ENCODE assay signal across 19 cellular contexts in the genomic region with DNA sequence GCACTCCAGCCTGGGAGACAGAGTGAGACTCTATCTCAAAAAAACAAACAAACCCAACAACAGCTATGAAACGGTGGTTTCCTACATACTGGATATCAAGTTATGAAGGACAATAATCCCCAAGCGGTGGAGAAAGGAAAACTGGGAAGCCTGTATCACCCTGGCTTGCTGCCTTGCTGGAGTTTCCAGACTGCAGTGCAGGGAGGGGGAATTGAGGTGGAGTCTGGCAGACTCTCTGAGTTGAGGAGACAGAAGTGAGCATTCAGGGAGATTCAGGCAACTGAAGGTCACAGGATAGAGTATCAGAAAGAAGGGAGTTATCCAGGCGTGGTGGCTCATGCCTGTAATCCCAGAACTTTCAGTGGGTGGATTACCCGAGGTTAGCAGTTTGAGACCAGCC. TPM values are rescaled to one million over a fixed set of nuclear protein-coding genes. Genes with fewer than 3 reads are reported as not detected.
DNase-seq lines count a peak whose midpoint lies in the region; ATAC-seq and TF ChIP-seq lines count a peak whose summit lies in the region.
"Had no signal": no experiment of that assay in that cellular context is flagged by ENCODE, and none has a peak within 500 bp of the region (broad histone marks: within the 10 kb centered on the region; RNA-seq: fewer than 3 reads in every experiment).

No MANE protein-coding gene starts in this region.

- POLR2A ChIA-PET in CD8-positive, alpha-beta memory T cell (lab: Charles Lee), result interaction anchor here (0.6 kb wide), 1 partner anchor 308 kb away, joined by 6 read pairs; no protein-coding TSS in a partner anchor

- DNase-seq in Right ventricle myocardium inferior (ENCODE audit: missing footprints), result no peak
- DNase-seq in left ventricle myocardium inferior, result no peak
- DNase-seq in fibroblast of the aortic adventitia (ENCODE audit: low read depth), result peak; percentile 55
- no peak for DNase-seq in left colon
- peak; percentile 7 for DNase-seq in stromal cell of bone marrow (ENCODE audit: low read depth)
- DNase-seq in spleen, result no peak
- DNase-seq in CD8-positive, alpha-beta memory T cell, result no peak
- no peak for DNase-seq in NCI-H146 treated with DMSO at 0.1 percent for 48 hours (lab: John Stamatoyannopoulos, UW; ENCODE audit: unreplicated experiment)
- DNase-seq: DMS53, Karpas-422, NCI-H1092, NCI-H1417 treated with DMSO at 0.1 percent for 48 hours, NCI-H187, NCI-H2081 treated with DMSO at 0.1 percent for 48 hours, NCI-H2171 treated with DMSO at 0.1 percent for 48 hours, NCI-H524, NCI-H774 had no signal

- no peaks in the 10 kb centered on the region for H3K9me3 ChIP-seq in left ventricle myocardium inferior (replicated peaks)
- H3K9me3 ChIP-seq in spleen, result no peaks in the 10 kb centered on the region
- H3K9me3 ChIP-seq in CD8-positive, alpha-beta memory T cell (ENCODE audit: low read length), result no peaks in the 10 kb centered on the region

- peaks cover 0 to 3% (median 0%) of the 10 kb centered on the region in 3 donors for H3K36me3 Mint-ChIP-seq in CD8-positive, alpha-beta memory T cell

- no peaks in the 10 kb centered on the region for H3K9me3 Mint-ChIP-seq in CD8-positive, alpha-beta memory T cell

- H3K4me3 ChIP-seq in left ventricle myocardium inferior, result no peak overlapping the region
- no peak overlapping the region for H3K4me3 ChIP-seq in fibroblast of the aortic adventitia (ENCODE audit: low read depth, low read length)
- no peak overlapping the region for H3K4me3 ChIP-seq in spleen
- no peak overlapping the region for H3K4me3 ChIP-seq in CD8-positive, alpha-beta memory T cell (ENCODE audit: low read length)

- H3K36me3 ChIP-seq in left ventricle myocardium inferior, result no peaks in the 10 kb centered on the region
- H3K36me3 ChIP-seq in spleen, result peaks cover 0 to 22% (median 2%) of the 10 kb centered on the region in 6 donors
- no peaks in the 10 kb centered on the region for H3K36me3 ChIP-seq in CD8-positive, alpha-beta memory T cell (ENCODE audit: insufficient read depth, low read length)

- H3K27me3 Mint-ChIP-seq in CD8-positive, alpha-beta memory T cell, result no peaks in the 10 kb centered on the region

- ATAC-seq in Right ventricle myocardium inferior, result peak; percentile 82
- ATAC-seq in left colon, result peak; percentile 45
- ATAC-seq: HepG2, SK-N-SH treated with all-trans-retinoic acid at 6 μM for 48 hours had no signal

- no peak overlapping the region for H3K27ac Mint-ChIP-seq in CD8-positive, alpha-beta memory T cell

- CTCF ChIA-PET in CD8-positive, alpha-beta memory T cell (lab: Charles Lee), result interaction anchor here (1.6 kb wide), 1 partner anchor 175 kb away, joined by 4 read pairs; no protein-coding TSS in a partner anchor

- no peak for TF ChIP-seq POLR2A in spleen (IDR thresholded peaks at IDR 0.05)

- no peak overlapping the region for H3K27ac ChIP-seq in left ventricle myocardium inferior (replicated peaks)
- no peak overlapping the region for H3K27ac ChIP-seq in spleen
- no peak overlapping the region for H3K27ac ChIP-seq in CD8-positive, alpha-beta memory T cell (ENCODE audit: low read depth, low read length)

- no peak for TF ChIP-seq CTCF in left ventricle myocardium inferior (IDR thresholded peaks at IDR 0.05; ENCODE audit: borderline replicate concordance)
- peak; percentile 29 for TF ChIP-seq CTCF in fibroblast of the aortic adventitia (IDR thresholded peaks at IDR 0.05; ENCODE audit: insufficient read depth, low read length)
- TF ChIP-seq CTCF in spleen (IDR thresholded peaks at IDR 0.05 in 8 of 11, conservative IDR thresholded peaks at IDR 0.05 in 3 of 11), result no peak

- intact Hi-C loops in Right ventricle myocardium inferior (cut with DNase I), result loop anchor here (5.0 kb wide), 1 partner anchor 284 kb away; no protein-coding TSS in a partner anchor
- intact Hi-C loops in left ventricle myocardium inferior (cut with micrococcal nuclease), result no loop called here
- intact Hi-C loops in left colon (cut with DNase I, micrococcal nuclease), result loop anchor here in 1 of 2 donors (10.0 kb wide), 1 partner anchor 291 kb away; the partner anchor contains the start of gene CDK3
- intact Hi-C loops in spleen (cut with DNase I; ENCODE audit: low total_unique reads), result no loop called here

- no peak overlapping the region for H3K4me3 Mint-ChIP-seq in CD8-positive, alpha-beta memory T cell

- H3K27me3 ChIP-seq in left ventricle myocardium inferior (ENCODE audit: low read depth) (no peaks in the 10 kb centered on the region), spleen (replicated peaks in 1 of 7) (no peaks in the 10 kb centered on the region)
- no peaks in the 10 kb centered on the region for H3K27me3 ChIP-seq in CD8-positive, alpha-beta memory T cell (ENCODE audit: insufficient read depth, low read length, poor library complexity, severe bottlenecking)

- H3K4me1 ChIP-seq in left ventricle myocardium inferior (peaks cover 24% of the 10 kb centered on the region), spleen (peaks cover 0 to 4% (median 0%) of the 10 kb centered on the region in 6 donors)
- H3K4me1 ChIP-seq in CD8-positive, alpha-beta memory T cell (ENCODE audit: insufficient read depth, low read length), result no peaks in the 10 kb centered on the region

- 74 to 77% (median 76%) methylated on average over 4 of the region's 4 CpGs for WGBS in spleen, 5 donors

- peaks cover 0 to 2% (median 0%) of the 10 kb centered on the region in 3 donors for H3K4me1 Mint-ChIP-seq in CD8-positive, alpha-beta memory T cell

RNA-seq across cellular contexts. Expression of gene QRICH2, which starts 11.9 kb away (rescaled TPM):
- total RNA-seq in Right ventricle myocardium inferior, result 3.6 TPM
- 2.4 TPM for total RNA-seq in left ventricle myocardium inferior
- 1.8 and 2.2 TPM in 2 replicates for total RNA-seq in fibroblast of the aortic adventitia (ENCODE audit: low replicate concordance)
- total RNA-seq in left colon, result 1 to 10 TPM; 1.9 to 2.3 TPM
- total RNA-seq in spleen, result 1 to 10 TPM; 1.3 to 3.1 (median 2.7) TPM
- 1 to 10 TPM; 2.4 to 2.7 (median 2.5) TPM for polyA plus RNA-seq in spleen
- total RNA-seq in CD8-positive, alpha-beta memory T cell, result 1 to 10 TPM; 2.4 to 2.5 TPM
- 0.22 TPM for polyA plus RNA-seq in CD8-positive, alpha-beta memory T cell

RNA-seq across cellular contexts. Expression of gene UBALD2, which starts 31.0 kb away (rescaled TPM):
- total RNA-seq in Right ventricle myocardium inferior, result 30.4 TPM
- 26.0 TPM for total RNA-seq in left ventricle myocardium inferior
- 1.9 and 3.7 TPM in 2 replicates for total RNA-seq in fibroblast of the aortic adventitia (ENCODE audit: low replicate concordance)
- 100 to 1,000 TPM in 1 of 2 donors, 10 to 100 TPM in 1; 75.6 to 113 TPM for total RNA-seq in left colon
- 10 to 100 TPM; 28.9 to 91.3 (median 63.8) TPM for total RNA-seq in spleen
- 10 to 100 TPM; 42.5 to 54.7 (median 43.8) TPM for polyA plus RNA-seq in spleen
- 100 to 1,000 TPM; 125 to 133 TPM for total RNA-seq in CD8-positive, alpha-beta memory T cell
- polyA plus RNA-seq in CD8-positive, alpha-beta memory T cell, result 8.7 TPM

RNA-seq across cellular contexts. Expression of gene RNF157, which starts 55.9 kb away (rescaled TPM):
- total RNA-seq in Right ventricle myocardium inferior (19.4 TPM), left ventricle myocardium inferior (4.8 TPM), fibroblast of the aortic adventitia (ENCODE audit: low replicate concordance) (0.08 and 0.18 TPM in 2 replicates), left colon (10 to 100 TPM; 23.6 to 89.3 TPM), spleen (10 to 100 TPM in 3 of 7 donors, 1 to 10 TPM in 4; 6.8 to 13.0 (median 8.6) TPM)
- 1 to 10 TPM in 2 of 3 donors, under 1 TPM in 1; 0.89 to 2.0 (median 1.1) TPM for polyA plus RNA-seq in spleen
- total RNA-seq in CD8-positive, alpha-beta memory T cell, result 10 to 100 TPM; 13.9 TPM
- polyA plus RNA-seq in CD8-positive, alpha-beta memory T cell, result 10.7 TPM

RNA-seq across cellular contexts. Expression of gene PRPSAP1, which starts 57.5 kb away (rescaled TPM):
- total RNA-seq in Right ventricle myocardium inferior (35.9 TPM), left ventricle myocardium inferior (30.7 TPM), fibroblast of the aortic adventitia (ENCODE audit: low replicate concordance) (48.1 and 57.9 TPM in 2 replicates), left colon (10 to 100 TPM; 61.7 to 70.3 TPM), spleen (10 to 100 TPM; 32.5 to 54.1 (median 38.3) TPM)
- 10 to 100 TPM; 17.5 to 25.9 (median 17.5) TPM for polyA plus RNA-seq in spleen
- total RNA-seq in CD8-positive, alpha-beta memory T cell, result 10 to 100 TPM; 46.9 to 48.3 TPM
- polyA plus RNA-seq in CD8-positive, alpha-beta memory T cell, result 63.3 TPM

Comparison
In these comparisons a context has a peak if more than half of its experiments do, and no peak if none do; other contexts are left out.
1. DNase-seq: peak in fibroblast of the aortic adventitia (single experiment) and stromal cell of bone marrow (single experiment); none in Right ventricle myocardium inferior (single experiment), left ventricle myocardium inferior (single experiment), left colon (0 of 2), spleen (single experiment), CD8-positive, alpha-beta memory T cell (0 of 5) and NCI-H146 treated with DMSO at 0.1 percent for 48 hours (single experiment).